In genomic region chr14:23566782-23567185, GRCh38 we compare ENCODE assay signal across 8 cellular contexts. TPM values are rescaled to one million over a fixed set of nuclear protein-coding genes. Genes with fewer than 3 reads are reported as not detected.
DNase-seq lines count a peak whose midpoint lies in the region; ATAC-seq and TF ChIP-seq lines count a peak whose summit lies in the region.

No MANE protein-coding gene starts in this region.

- no peaks in the 10 kb centered on the region for H3K9me3 ChIP-seq in thymus (ENCODE audit: control insufficient read depth)

- peak overlapping the region; percentile 88 for H3K27ac ChIP-seq in layer of hippocampus (ENCODE audit: low read depth, low read length)
- H3K27ac ChIP-seq in thymus (ENCODE audit: low read depth) = no peak overlapping the region

- H3K4me3 ChIP-seq in thymus (ENCODE audit: low read length) = peak overlapping the region; percentile 73

- no peaks in the 10 kb centered on the region for H3K27me3 ChIP-seq in layer of hippocampus (ENCODE audit: control insufficient read depth, insufficient read depth, low read length)
- no peaks in the 10 kb centered on the region for H3K27me3 ChIP-seq in thymus (ENCODE audit: control insufficient read depth, insufficient read depth)

- H3K4me1 ChIP-seq in thymus (ENCODE audit: control insufficient read depth, insufficient read depth, low read length) = peaks cover 9% of the 10 kb centered on the region

- peak; percentile 9 for ATAC-seq in HG03066 (IDR thresholded peaks at IDR 0.05; ENCODE audit: low read depth, unreplicated experiment)
- no peak for ATAC-seq in GM19455 (IDR thresholded peaks at IDR 0.05; ENCODE audit: unreplicated experiment)

- DNase-seq in astrocyte of the hippocampus (ENCODE audit: low read depth, low spot score) (peak; percentile 36), SK-N-DZ (ENCODE audit: low spot score) (no peak), DMS 273 treated with DMSO at 0.1 percent for 48 hours (lab: John Stamatoyannopoulos, UW) (no peak)

- H3K36me3 ChIP-seq in thymus (ENCODE audit: control insufficient read depth, insufficient read depth) = peaks cover 34% of the 10 kb centered on the region

- TF ChIP-seq CTCF in GM12874 (IDR thresholded peaks at IDR 0.05; ENCODE audit: insufficient read depth, low read depth, low read length) = 0 out of 2 replicates have a peak, but pooled peaks have one; percentile 5

- 44% methylated on average over 5 of the region's 5 CpGs for WGBS in thymus

RNA-seq across cellular contexts. Expression of gene AP1G2, which starts 0.8 kb away (rescaled TPM):
- 313 TPM for polyA plus RNA-seq in thymus
- polyA plus RNA-seq in SK-N-DZ (2014; cell fraction: cytosol; rRNA removed) = 16.5 and 29.8 TPM in 2 replicates
- polyA plus RNA-seq in SK-N-DZ (2014; cell fraction: nucleus; rRNA removed) = 352 and 499 TPM in 2 replicates

RNA-seq across cellular contexts. Expression of gene THTPA, which starts 10.7 kb away (rescaled TPM):
- 8.8 TPM for polyA plus RNA-seq in thymus
- 28.8 and 33.0 TPM in 2 replicates for polyA plus RNA-seq in SK-N-DZ (2014; cell fraction: cytosol; rRNA removed)
- 19.2 and 20.1 TPM in 2 replicates for polyA plus RNA-seq in SK-N-DZ (2014; cell fraction: nucleus; rRNA removed)

RNA-seq across cellular contexts. Expression of gene JPH4, which starts 11.8 kb away (rescaled TPM):
- polyA plus RNA-seq in thymus = 0.59 TPM
- polyA plus RNA-seq in SK-N-DZ (2014; cell fraction: cytosol; rRNA removed) = 22.3 and 34.8 TPM in 2 replicates
- 32.7 and 37.2 TPM in 2 replicates for polyA plus RNA-seq in SK-N-DZ (2014; cell fraction: nucleus; rRNA removed)

RNA-seq across cellular contexts. Expression of gene ZFHX2, which starts 15.2 kb away (rescaled TPM):
- polyA plus RNA-seq in thymus = 0.48 TPM
- 0.60 and 0.78 TPM in 2 replicates for polyA plus RNA-seq in SK-N-DZ (2014; cell fraction: cytosol; rRNA removed)
- 0.12 and 2.2 TPM in 2 replicates for polyA plus RNA-seq in SK-N-DZ (2014; cell fraction: nucleus; rRNA removed)
